Comparison of ENCODE assay signal across 8 cellular contexts in the genomic region with DNA sequence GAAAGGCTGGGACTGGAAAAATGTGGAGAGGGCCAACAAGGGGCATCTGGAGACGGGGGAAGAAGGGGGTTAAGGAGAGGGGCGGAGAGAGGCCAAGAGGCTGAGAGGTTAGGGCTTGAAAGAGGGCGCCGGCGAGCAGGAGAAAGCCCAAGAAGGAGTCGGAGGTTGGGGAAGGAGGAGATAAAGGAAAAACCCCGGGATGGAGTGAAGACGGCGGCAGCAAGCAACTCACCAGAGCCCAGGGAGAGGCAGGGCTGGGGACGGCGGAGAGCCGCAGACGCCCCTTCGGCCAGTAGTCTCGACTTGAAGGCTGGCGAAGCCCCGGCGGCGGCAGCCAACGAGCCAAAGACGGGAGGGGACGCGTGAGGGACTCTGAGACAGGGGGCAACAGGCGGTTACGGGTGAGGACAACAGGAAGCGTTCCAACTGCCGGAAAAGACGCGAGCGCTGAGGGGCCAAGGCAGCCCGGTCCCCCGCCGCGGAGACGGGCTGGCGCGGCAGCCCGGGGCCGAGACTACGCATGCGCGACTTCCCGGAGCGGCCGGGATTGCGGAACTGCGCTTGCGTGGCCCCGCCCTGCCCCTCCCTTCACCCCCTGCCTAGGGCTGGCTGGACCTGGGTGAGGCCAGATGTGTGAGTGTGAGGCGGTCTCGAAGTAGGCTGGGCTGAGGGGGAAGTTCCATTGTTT. TPM values are rescaled to one million over a fixed set of nuclear protein-coding genes. Genes with fewer than 3 reads are reported as not detected.
DNase-seq lines count a peak whose midpoint lies in the region; ATAC-seq and TF ChIP-seq lines count a peak whose summit lies in the region.

STK38 (minus strand) TSS at position 522 of the 688 bp plus-strand sequence. CDS start 7,277 bp downstream, outside the sequence.

- peak within 1 kb of the TSS; percentile 74 for H3K27ac ChIP-seq in Karpas-422 (ENCODE audit: low read length)
- H3K27ac ChIP-seq in Peyer's patch, result peak within 1 kb of the TSS; percentile 92 to 98 (median 96)
- H3K27ac ChIP-seq in esophagus muscularis mucosa (replicated peaks in 1 of 4), result peak within 1 kb of the TSS; percentile 94 to 99 (median 96)
- peak within 1 kb of the TSS; percentile 99 for H3K27ac ChIP-seq in muscle layer of duodenum (ENCODE audit: low read length)

- intact Hi-C loops in esophagus muscularis mucosa (cut with DNase I), result loop anchor here (5.0 kb wide), 2 partner anchors 45 to 105 kb away; partner anchors contain the start of genes KCTD20, PXT1 and SRSF3

- H3K9me3 ChIP-seq in Karpas-422 (ENCODE audit: low read length) (no peaks in the 10 kb centered on the region), Peyer's patch (no peaks in the 10 kb centered on the region), esophagus muscularis mucosa (no peaks in the 10 kb centered on the region), muscle layer of duodenum (ENCODE audit: control insufficient read depth in 1 of 2, low read length in 2 of 2) (no peaks in the 10 kb centered on the region)

- H3K4me2 ChIP-seq in Karpas-422 (ENCODE audit: low read depth, low read length, poor library complexity, severe bottlenecking), result peak within 1 kb of the TSS; percentile 93

- TF ChIP-seq POLR2A in Peyer's patch (IDR thresholded peaks at IDR 0.05), result peak; percentile 94 to 98
- peak; percentile 96 for TF ChIP-seq POLR2A in esophagus muscularis mucosa (IDR thresholded peaks at IDR 0.05; ENCODE audit: low read depth)

- H3K9me2 ChIP-seq in Karpas-422 (replicated peaks; ENCODE audit: insufficient read depth, low read length), result no peaks in the 10 kb centered on the region

- H3K79me2 ChIP-seq in Karpas-422 (ENCODE audit: low read length), result peaks cover 46% of the 10 kb centered on the region

- peaks cover 48% of the 10 kb centered on the region for H3K4me1 ChIP-seq in Karpas-422 (ENCODE audit: low read length)
- H3K4me1 ChIP-seq in Peyer's patch, result peaks cover 0 to 38% (median 8%) of the 10 kb centered on the region in 4 donors
- H3K4me1 ChIP-seq in esophagus muscularis mucosa, result peaks cover 30 to 50% (median 48%) of the 10 kb centered on the region in 4 donors
- peaks cover 11 to 28% of the 10 kb centered on the region in 2 donors for H3K4me1 ChIP-seq in muscle layer of duodenum (ENCODE audit: control insufficient read depth in 1 of 2, insufficient read depth in 2 of 2, low read length in 2 of 2)

- peak within 1 kb of the TSS; percentile 72; the same call in 1 of the 2 replicates for H2AFZ ChIP-seq in Karpas-422 (ENCODE audit: low read length)

- H3K4me3 ChIP-seq in Karpas-422 (ENCODE audit: low read length) (peak within 1 kb of the TSS; percentile 81), Peyer's patch (peak within 1 kb of the TSS; percentile 70 to 96 (median 82)), esophagus muscularis mucosa (peak within 1 kb of the TSS; percentile 78 to 98 (median 86)), muscle layer of duodenum (ENCODE audit: low read depth in 1 of 2, low read length in 2 of 2) (peak within 1 kb of the TSS; percentile 89 to 99)

- under 1% methylated on average over 36 of the region's 51 CpGs for WGBS in esophagus muscularis mucosa

- peak in 1 of 6 experiments; percentile 2 for TF ChIP-seq CTCF in Peyer's patch (IDR thresholded peaks at IDR 0.05)
- peak in 2 of 3 experiments; percentile 4 to 22 for TF ChIP-seq CTCF in esophagus muscularis mucosa (IDR thresholded peaks at IDR 0.05)

- peak; percentile 82 for ATAC-seq in GM21786 (IDR thresholded peaks at IDR 0.05; ENCODE audit: unreplicated experiment)

- H4K20me1 ChIP-seq in Karpas-422 (ENCODE audit: insufficient read depth, low read depth, low read length), result no peaks in the 10 kb centered on the region

- H3K27me3 ChIP-seq in Karpas-422 (ENCODE audit: low read length) (no peaks in the 10 kb centered on the region), Peyer's patch (no peaks in the 10 kb centered on the region), esophagus muscularis mucosa (no peaks in the 10 kb centered on the region), muscle layer of duodenum (ENCODE audit: low read depth, low read length) (no peaks in the 10 kb centered on the region)

- H3K36me3 ChIP-seq in Karpas-422 (ENCODE audit: insufficient read depth, low read length) (no peaks in the 10 kb centered on the region), Peyer's patch (no peaks in the 10 kb centered on the region), esophagus muscularis mucosa (no peaks in the 10 kb centered on the region), muscle layer of duodenum (ENCODE audit: control insufficient read depth in 1 of 2, insufficient read depth in 2 of 2, low read length in 2 of 2) (no peaks in the 10 kb centered on the region)

- TF ChIP-seq EP300 in esophagus muscularis mucosa (IDR thresholded peaks at IDR 0.05), result no peak

- H3K9ac ChIP-seq in Karpas-422 (ENCODE audit: low read length), result peak within 1 kb of the TSS; percentile 85

- peak; percentile 33 for DNase-seq in DMS153 (lab: John Stamatoyannopoulos, UW)
- DNase-seq in Karpas-422, result peak; percentile 96
- DNase-seq in Peyer's patch, result peak; percentile 90 to 97 (median 97)
- peak; percentile 94 to 98 for DNase-seq in activated T-cell treated with anti-CD3 and anti-CD28 coated beads, Interleukin-2, amount 50 U/mL, for 48 hours
- DNase-seq in esophagus muscularis mucosa (ENCODE audit: extremely low spot score), result peak; percentile 96
- peak; percentile 89 for DNase-seq in stimulated activated CD8-positive, alpha-beta memory T cell treated with anti-CD3 and anti-CD28 coated beads, Interleukin-7, amount 100 ng/mL, for 24 hours (ENCODE audit: low read depth)

RNA-seq across cellular contexts. Expression of gene STK38, which starts in this region (rescaled TPM):
- 16.8 and 31.5 TPM in 2 replicates for total RNA-seq in Karpas-422 (2014; rRNA removed; shearing (Covaris generic); ENCODE audit: low replicate concordance)
- total RNA-seq in Peyer's patch, result 100 to 1,000 TPM in 2 of 4 donors, 10 to 100 TPM in 2; 57.8 to 107 (median 87.9) TPM
- 10 to 100 TPM; 32.0 to 44.3 (median 40.3) TPM for total RNA-seq in esophagus muscularis mucosa

Comparison
In these comparisons a context has a peak if more than half of its experiments do, and no peak if none do; other contexts are left out.
1. Peak in every context shown above with its lines: DNase-seq, ATAC-seq, H3K4me3 ChIP-seq and H3K27ac ChIP-seq.
2. DNase-seq: peak in every context shown above with its lines; median percentile 97 in Peyer's patch; 96 in Karpas-422; 96 in activated T-cell treated with anti-CD3 and anti-CD28 coated beads, Interleukin-2, amount 50 U/mL, for 48 hours; 96 in esophagus muscularis mucosa; 89 in stimulated activated CD8-positive, alpha-beta memory T cell treated with anti-CD3 and anti-CD28 coated beads, Interleukin-7, amount 100 ng/mL, for 24 hours; 33 in DMS153.